20 cellular contexts compared by ENCODE assay signal in genomic region chr10:67853512-67853911, GRCh38. TPM values are rescaled to one million over a fixed set of nuclear protein-coding genes. Genes with fewer than 3 reads are reported as not detected.
DNase-seq lines count a peak whose midpoint lies in the region; ATAC-seq and TF ChIP-seq lines count a peak whose summit lies in the region.
"Had no signal": no experiment of that assay in that cellular context is flagged by ENCODE, and none has a peak within 500 bp of the region (broad histone marks: within the 10 kb centered on the region; RNA-seq: fewer than 3 reads in every experiment).

No MANE protein-coding gene starts in this region.

- no peak for TF ChIP-seq EP300 in SK-N-SH (IDR thresholded peaks at IDR 0.05; ENCODE audit: borderline replicate concordance in 1 of 2, low read depth in 1 of 2, low read length in 1 of 2)

- no peaks in the 10 kb centered on the region for H4K20me1 ChIP-seq in SK-N-SH (ENCODE audit: insufficient read depth)
- H4K20me1 ChIP-seq in hepatocyte (ENCODE audit: insufficient read depth, poor library complexity, severe bottlenecking), result no peaks in the 10 kb centered on the region

- POLR2A ChIA-PET in SK-N-SH (lab: Yijun Ruan, JAX), result no interaction called here

- TF ChIP-seq RAD21 in SK-N-SH (IDR thresholded peaks at IDR 0.05; ENCODE audit: low read length), result no peak

- H3F3A ChIP-seq in SK-N-SH (replicated peaks; ENCODE audit: insufficient read depth), result peaks cover 4% of the 10 kb centered on the region

- TF ChIP-seq CTCF in SK-N-SH (IDR thresholded peaks at IDR 0.05) (no peak), hepatocyte (IDR thresholded peaks at IDR 0.05; ENCODE audit: poor library complexity) (no peak)

- H3K9me2 ChIP-seq in SK-N-SH (no peaks in the 10 kb centered on the region), hepatocyte (replicated peaks; ENCODE audit: insufficient read depth) (no peaks in the 10 kb centered on the region)

- no peak overlapping the region for H3K4me2 ChIP-seq in SK-N-SH
- no peak overlapping the region for H3K4me2 ChIP-seq in hepatocyte

- 74% methylated on average over 3 of the region's 3 CpGs for WGBS in SK-N-SH (ENCODE audit: low lambda C conversion rate)
- 84% methylated on average over 3 of the region's 3 CpGs for WGBS in hepatocyte (ENCODE audit: low lambda C conversion rate, missing lambda C conversion rate)

- no peaks in the 10 kb centered on the region for H3K9me3 ChIP-seq in SK-N-SH
- H3K9me3 ChIP-seq in hepatocyte (ENCODE audit: low read depth), result no peaks in the 10 kb centered on the region

- H3K4me3 ChIP-seq in SK-N-SH (ENCODE audit: low read depth in 2 of 2, low read length in 1 of 2) (no peak overlapping the region), hepatocyte (no peak overlapping the region)
- H3K4me3 ChIP-seq: GM23248 had no signal

- no peak overlapping the region for H3K9ac ChIP-seq in SK-N-SH
- H3K9ac ChIP-seq: GM23248 had no signal

- H3K4me1 ChIP-seq in SK-N-SH (ENCODE audit: control insufficient read depth in 1 of 2, insufficient read depth in 2 of 2, low read depth in 1 of 2, low read length in 1 of 2) (peaks cover 0 to 3% of the 10 kb centered on the region in 2 experiments; a peak in 1 of 4 replicates), hepatocyte (ENCODE audit: insufficient read depth) (no peaks in the 10 kb centered on the region)

- DNase-seq in SK-N-SH (peak; percentile 28), DMS 273 treated with DMSO at 0.1 percent for 48 hours (lab: John Stamatoyannopoulos, UW) (peak; percentile 23), NCI-H524 treated with DMSO at 0.1 percent for 48 hours (lab: John Stamatoyannopoulos, UW) (peak; percentile 2), erythroblast (lab: John Stamatoyannopoulos, UW) (peak; percentile 90 to 96), amygdala (lab: John Stamatoyannopoulos, UW) (no peak), hepatocyte (ENCODE audit: low spot score) (no peak)
- DNase-seq: 8988T; C1 segment of cervical spinal cord; Calu3; CD4-positive, alpha-beta T cell; DMS153; DMS79 treated with DMSO at 0.1 percent for 48 hours; EL; GM23248; H7; IMR-90 had no signal

- no peak overlapping the region for H2AFZ ChIP-seq in SK-N-SH (ENCODE audit: low read depth)
- H2AFZ ChIP-seq in hepatocyte, result no peak overlapping the region
- H2AFZ ChIP-seq: GM23248 had no signal

- H3K79me2 ChIP-seq in SK-N-SH (ENCODE audit: insufficient read depth) (0 out of 2 replicates have a peak, but pooled peaks cover 7% of the 10 kb centered on the region), hepatocyte (peaks cover 4% of the 10 kb centered on the region)

- H3K36me3 ChIP-seq in SK-N-SH (replicated peaks in 1 of 2; ENCODE audit: control insufficient read depth in 1 of 2, insufficient read depth in 2 of 2, low read length in 1 of 2) (no peaks in the 10 kb centered on the region), hepatocyte (replicated peaks; ENCODE audit: insufficient read depth, low read depth) (no peaks in the 10 kb centered on the region)

- H3K27me3 ChIP-seq in SK-N-SH (ENCODE audit: insufficient read depth), result no peaks in the 10 kb centered on the region
- no peaks in the 10 kb centered on the region for H3K27me3 ChIP-seq in hepatocyte

- CTCF ChIA-PET in SK-N-SH (lab: Yijun Ruan, JAX), result interaction anchor here (0.6 to 4.5 kb wide), 4 partner anchors 22 to 359 kb away, joined by 3 to 79 read pairs (median 3); no protein-coding TSS in a partner anchor

- H3K27ac ChIP-seq in SK-N-SH (ENCODE audit: low read depth in 2 of 2, low read length in 1 of 2) (no peak overlapping the region), hepatocyte (no peak overlapping the region)
- H3K27ac ChIP-seq: GM23248, HL-60 had no signal

- peak; percentile 46 for TF ChIP-seq POLR2A in erythroblast (IDR thresholded peaks at IDR 0.05; ENCODE audit: low read length)

- no peak for ATAC-seq in SK-N-SH treated with all-trans-retinoic acid at 6 μM for 48 hours
- no peak for ATAC-seq in HG03108 (IDR thresholded peaks at IDR 0.05; ENCODE audit: unreplicated experiment)

TF ChIP-seq in SK-N-SH, 30 proteins besides CTCF, POLR2A, EP300 and RAD21:
- TF ChIP-seq, protein P1, sequence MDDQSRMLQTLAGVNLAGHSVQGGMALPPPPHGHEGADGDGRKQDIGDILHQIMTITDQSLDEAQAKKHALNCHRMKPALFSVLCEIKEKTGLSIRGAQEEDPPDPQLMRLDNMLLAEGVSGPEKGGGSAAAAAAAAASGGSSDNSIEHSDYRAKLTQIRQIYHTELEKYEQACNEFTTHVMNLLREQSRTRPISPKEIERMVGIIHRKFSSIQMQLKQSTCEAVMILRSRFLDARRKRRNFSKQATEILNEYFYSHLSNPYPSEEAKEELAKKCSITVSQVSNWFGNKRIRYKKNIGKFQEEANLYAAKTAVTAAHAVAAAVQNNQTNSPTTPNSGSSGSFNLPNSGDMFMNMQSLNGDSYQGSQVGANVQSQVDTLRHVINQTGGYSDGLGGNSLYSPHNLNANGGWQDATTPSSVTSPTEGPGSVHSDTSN (IDR thresholded peaks at IDR 0.05), result no peak
- no peak for TF ChIP-seq MEF2A (IDR thresholded peaks at IDR 0.05; ENCODE audit: borderline replicate concordance, low read depth)
- TF ChIP-seq FOXJ3 (CRISPR knock-in tag; IDR thresholded peaks at IDR 0.05), result no peak
- TF ChIP-seq RCOR1 (IDR thresholded peaks at IDR 0.05; ENCODE audit: low read length), result peak; percentile 50; the same call in 1 of the 2 replicates
TF ChIP-seq in SK-N-SH: peak in this region for 1.

TF ChIP-seq in SK-N-SH treated with all-trans-retinoic acid at 6 μM for 48 hours, 23 proteins besides CTCF, POLR2A, EP300 and RAD21:
- no peak for TF ChIP-seq SNAI2 (CRISPR knock-in tag; IDR thresholded peaks at IDR 0.05)
- TF ChIP-seq ZFP30 (CRISPR knock-in tag; IDR thresholded peaks at IDR 0.05), result no peak
- no peak for TF ChIP-seq ZNF565 (CRISPR knock-in tag; conservative IDR thresholded peaks at IDR 0.05; ENCODE audit: low read depth)
- no peak for TF ChIP-seq TCF4 (CRISPR knock-in tag; IDR thresholded peaks at IDR 0.05; ENCODE audit: borderline replicate concordance)
- no peak for TF ChIP-seq GLIS3 (CRISPR knock-in tag; IDR thresholded peaks at IDR 0.05)
- TF ChIP-seq ARNTL (CRISPR knock-in tag; IDR thresholded peaks at IDR 0.05; ENCODE audit: borderline replicate concordance, low read depth), result no peak
- TF ChIP-seq PPARA (CRISPR knock-in tag; IDR thresholded peaks at IDR 0.05; ENCODE audit: borderline replicate concordance), result no peak
- TF ChIP-seq ZNF8 (CRISPR knock-in tag; IDR thresholded peaks at IDR 0.05), result no peak
- no peak for TF ChIP-seq CREB5 (CRISPR knock-in tag; IDR thresholded peaks at IDR 0.05; ENCODE audit: low read depth)
- TF ChIP-seq, protein P2, sequence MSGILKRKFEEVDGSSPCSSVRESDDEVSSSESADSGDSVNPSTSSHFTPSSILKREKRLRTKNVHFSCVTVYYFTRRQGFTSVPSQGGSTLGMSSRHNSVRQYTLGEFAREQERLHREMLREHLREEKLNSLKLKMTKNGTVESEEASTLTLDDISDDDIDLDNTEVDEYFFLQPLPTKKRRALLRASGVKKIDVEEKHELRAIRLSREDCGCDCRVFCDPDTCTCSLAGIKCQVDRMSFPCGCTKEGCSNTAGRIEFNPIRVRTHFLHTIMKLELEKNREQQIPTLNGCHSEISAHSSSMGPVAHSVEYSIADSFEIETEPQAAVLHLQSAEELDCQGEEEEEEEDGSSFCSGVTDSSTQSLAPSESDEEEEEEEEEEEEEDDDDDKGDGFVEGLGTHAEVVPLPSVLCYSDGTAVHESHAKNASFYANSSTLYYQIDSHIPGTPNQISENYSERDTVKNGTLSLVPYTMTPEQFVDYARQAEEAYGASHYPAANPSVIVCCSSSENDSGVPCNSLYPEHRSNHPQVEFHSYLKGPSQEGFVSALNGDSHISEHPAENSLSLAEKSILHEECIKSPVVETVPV (CRISPR knock-in tag; IDR thresholded peaks at IDR 0.05), result no peak
- TF ChIP-seq ZNF70 (CRISPR knock-in tag; IDR thresholded peaks at IDR 0.05), result no peak
- TF ChIP-seq CSDC2 (CRISPR knock-in tag; IDR thresholded peaks at IDR 0.05), result no peak
- TF ChIP-seq TOX (CRISPR knock-in tag; IDR thresholded peaks at IDR 0.05; ENCODE audit: borderline replicate concordance), result no peak

RNA-seq across cellular contexts. Expression of gene DNAJC12, which starts 15.5 kb away (rescaled TPM):
- 7.9 and 9.3 TPM in 2 replicates for polyA plus RNA-seq in SK-N-SH (2012; rRNA removed)
- 13.8 and 18.3 TPM in 2 replicates for polyA plus RNA-seq in SK-N-SH (2012; cell fraction: cytosol; rRNA removed)
- polyA plus RNA-seq in SK-N-SH (2012; cell fraction: nucleus; rRNA removed), result 2.4 and 4.2 TPM in 2 replicates
- 13.4 and 16.7 TPM in 2 replicates for total RNA-seq in hepatocyte
- polyA plus RNA-seq in hepatocyte, result 6.2 and 8.1 TPM in 2 replicates
- total RNA-seq: B cell; CD4-positive, alpha-beta T cell had no signal

RNA-seq across cellular contexts. Expression of gene SIRT1, which starts 30.9 kb away (rescaled TPM):
- 6.0 and 7.0 TPM in 2 replicates for polyA plus RNA-seq in SK-N-SH (2012; rRNA removed)
- polyA plus RNA-seq in SK-N-SH (2012; cell fraction: cytosol; rRNA removed), result 9.6 and 11.2 TPM in 2 replicates
- polyA plus RNA-seq in SK-N-SH (2012; cell fraction: nucleus; rRNA removed), result 3.6 and 8.0 TPM in 2 replicates
- 21.2 and 24.3 TPM in 2 replicates for total RNA-seq in hepatocyte
- 7.8 and 14.7 TPM in 2 replicates for polyA plus RNA-seq in hepatocyte

Comparison
In these comparisons a context has a peak if more than half of its experiments do, and no peak if none do; other contexts are left out.
1. DNase-seq: peak in SK-N-SH (single experiment), DMS 273 treated with DMSO at 0.1 percent for 48 hours (single experiment), NCI-H524 treated with DMSO at 0.1 percent for 48 hours (single experiment) and erythroblast (2 of 2); none in amygdala (0 of 56) and hepatocyte (single experiment).